In the genomic region with DNA sequence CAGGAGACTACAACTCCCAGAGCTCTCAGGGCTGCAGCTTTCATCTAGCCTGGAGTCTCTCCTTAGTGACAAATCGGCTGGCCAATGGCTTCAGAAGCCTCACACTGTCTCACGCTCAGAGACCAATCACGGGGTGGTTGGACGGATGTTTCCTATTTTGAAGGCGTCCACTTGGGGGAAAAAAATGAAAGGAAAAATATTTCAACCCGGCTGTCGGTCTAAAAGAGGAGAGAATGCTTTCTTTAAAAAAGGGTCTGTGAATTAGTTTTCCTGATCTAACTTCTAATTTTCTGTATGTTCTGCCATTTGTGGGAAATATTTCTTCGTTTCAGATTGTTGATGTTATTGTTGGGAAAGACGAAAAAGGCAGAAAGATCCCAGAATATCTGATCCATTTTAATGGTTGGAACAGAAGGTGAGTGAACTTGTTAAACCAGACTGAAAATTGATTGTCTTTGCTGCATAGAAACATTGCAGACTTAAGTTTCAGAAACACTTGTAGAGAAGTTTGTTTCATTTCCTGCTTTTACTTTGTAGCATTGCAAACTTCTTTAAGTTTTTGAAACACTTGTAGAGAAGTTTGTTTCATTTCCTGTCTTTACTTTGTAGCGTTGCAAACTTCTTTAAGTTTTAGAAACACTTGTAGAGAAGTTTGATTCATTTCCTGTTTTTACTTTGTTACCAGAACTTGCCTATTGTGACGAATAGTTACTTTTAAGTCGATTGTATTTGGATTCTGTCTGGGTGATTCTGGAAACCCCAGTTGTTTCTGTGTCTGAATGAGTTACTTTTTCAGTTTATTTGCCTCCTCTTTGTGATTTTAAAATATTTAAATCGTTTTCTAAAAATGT, we compare ENCODE assay signal across 8 cellular contexts. TPM values are rescaled to one million over a fixed set of nuclear protein-coding genes. Genes with fewer than 3 reads are reported as not detected.
A peak's percentile ranks its signal among the peaks of the same experiment; 100 is the strongest.
DNase-seq lines count a peak whose midpoint lies in the region; ATAC-seq and TF ChIP-seq lines count a peak whose summit lies in the region.

No MANE protein-coding gene starts in this region.

- peak overlapping the region; percentile 90 for H3K27ac ChIP-seq in smooth muscle cell (ENCODE audit: low read depth)

- no peaks in the 10 kb centered on the region for H3K9me3 ChIP-seq in smooth muscle cell (replicated peaks; ENCODE audit: low read depth)

- H3K4me3 Mint-ChIP-seq in immature natural killer cell, result peak overlapping the region; percentile 87 to 99 (median 91)

- H3K79me2 ChIP-seq in smooth muscle cell (ENCODE audit: low read depth), result no peaks in the 10 kb centered on the region

- peaks cover 19 to 24% of the 10 kb centered on the region in 2 donors for H3K4me1 Mint-ChIP-seq in immature natural killer cell

- H3K4me1 ChIP-seq in smooth muscle cell (ENCODE audit: low read depth), result peaks cover 4% of the 10 kb centered on the region

- no peaks in the 10 kb centered on the region for H3K27me3 ChIP-seq in smooth muscle cell (ENCODE audit: low read depth)

- 40% methylated on average over 13 of the region's 13 CpGs for WGBS in smooth muscle cell (ENCODE audit: low lambda C conversion rate)

- TF ChIP-seq CTCF in WI38 (IDR thresholded peaks at IDR 0.05; ENCODE audit: low read depth, low read length) (no peak), smooth muscle cell (IDR thresholded peaks at IDR 0.05; ENCODE audit: borderline replicate concordance, insufficient read depth, poor library complexity, severe bottlenecking) (no peak)

- H3K36me3 ChIP-seq in smooth muscle cell (ENCODE audit: low read depth), result peaks cover 4% of the 10 kb centered on the region

- H2AFZ ChIP-seq in smooth muscle cell (ENCODE audit: low read depth), result peak overlapping the region; percentile 86

- peaks cover 5 to 14% (median 12%) of the 10 kb centered on the region in 3 donors for H3K27me3 Mint-ChIP-seq in immature natural killer cell (ENCODE audit: low read depth in 3 of 3)

- peak overlapping the region; percentile 73 for H3K9ac ChIP-seq in smooth muscle cell (ENCODE audit: low read depth)

- H4K20me1 ChIP-seq in smooth muscle cell (ENCODE audit: low read depth), result no peaks in the 10 kb centered on the region

- no peaks in the 10 kb centered on the region for H3F3A ChIP-seq in smooth muscle cell (ENCODE audit: low read depth)

- H3K9me3 Mint-ChIP-seq in immature natural killer cell, result peaks cover 0 to 3% (median 0%) of the 10 kb centered on the region in 6 donors

- peak overlapping the region; percentile 92 for H3K4me2 ChIP-seq in smooth muscle cell

- peak overlapping the region; percentile 91 to 96 (median 92) for H3K27ac Mint-ChIP-seq in immature natural killer cell

- peaks cover 0 to 24% (median 6%) of the 10 kb centered on the region in 3 donors for H3K36me3 Mint-ChIP-seq in immature natural killer cell

- H3K4me3 ChIP-seq in WI38 (ENCODE audit: low read depth, low read length) (peak overlapping the region; percentile 77), smooth muscle cell (peak overlapping the region; percentile 67)

- peak; percentile 63 for ATAC-seq in GM19043 (IDR thresholded peaks at IDR 0.05; ENCODE audit: low read depth, unreplicated experiment)
- peak; percentile 62 for ATAC-seq in HG03280 (IDR thresholded peaks at IDR 0.05; ENCODE audit: unreplicated experiment)

- DNase-seq in AG20443 (ENCODE audit: low spot score), result peak; percentile 79
- peak; percentile 92 for DNase-seq in NCI-H2227 treated with DMSO at 0.1 percent for 48 hours (lab: John Stamatoyannopoulos, UW)
- peak; percentile 97 for DNase-seq in cerebellar cortex (ENCODE audit: low spot score)
- DNase-seq in immature natural killer cell, result peak; percentile 73 to 79 (median 73)
- DNase-seq in smooth muscle cell (lab: John Stamatoyannopoulos, UW; ENCODE audit: unreplicated experiment), result no peak

RNA-seq across cellular contexts. Expression of a gene that starts 1.6 kb away (rescaled TPM):
- polyA plus RNA-seq in immature natural killer cell (10 to 100 TPM; 40.5 to 47.8 (median 41.0) TPM), smooth muscle cell (14.4 and 15.7 TPM in 2 replicates)
- total RNA-seq in smooth muscle cell, result 25.4 and 48.1 TPM in 2 replicates
